In the genomic region with DNA sequence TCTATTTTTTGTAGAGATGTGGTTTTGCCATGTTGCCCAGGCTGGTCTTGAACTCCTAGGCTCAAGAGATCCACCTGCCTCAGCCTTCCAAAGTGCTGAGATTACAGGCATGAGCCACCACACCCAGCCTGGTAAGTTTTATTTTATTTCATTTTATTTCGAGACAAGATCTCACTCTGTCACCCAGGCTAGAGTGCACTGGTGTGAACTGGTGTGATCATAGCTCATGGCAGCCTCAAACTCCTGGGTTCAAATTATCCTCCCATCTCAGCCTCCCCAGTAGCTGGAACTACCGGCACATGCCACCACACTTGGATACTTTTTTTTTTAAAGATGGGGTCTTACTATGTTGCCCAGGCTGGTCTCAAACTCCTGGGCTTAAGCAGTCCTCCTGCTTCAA, we compare ENCODE assay signal across 1 cellular context. TPM values are rescaled to one million over a fixed set of nuclear protein-coding genes. Genes with fewer than 3 reads are reported as not detected.
"Had no signal": no experiment of that assay in that cellular context is flagged by ENCODE, and none has a peak within 500 bp of the region (broad histone marks: within the 10 kb centered on the region; RNA-seq: fewer than 3 reads in every experiment).

No MANE protein-coding gene starts in this region.

RNA-seq across cellular contexts. Expression of a gene that starts 53.9 kb away (rescaled TPM):
- total RNA-seq: HT1080 had no signal
